9 cellular contexts compared by ENCODE assay signal in the genomic region with DNA sequence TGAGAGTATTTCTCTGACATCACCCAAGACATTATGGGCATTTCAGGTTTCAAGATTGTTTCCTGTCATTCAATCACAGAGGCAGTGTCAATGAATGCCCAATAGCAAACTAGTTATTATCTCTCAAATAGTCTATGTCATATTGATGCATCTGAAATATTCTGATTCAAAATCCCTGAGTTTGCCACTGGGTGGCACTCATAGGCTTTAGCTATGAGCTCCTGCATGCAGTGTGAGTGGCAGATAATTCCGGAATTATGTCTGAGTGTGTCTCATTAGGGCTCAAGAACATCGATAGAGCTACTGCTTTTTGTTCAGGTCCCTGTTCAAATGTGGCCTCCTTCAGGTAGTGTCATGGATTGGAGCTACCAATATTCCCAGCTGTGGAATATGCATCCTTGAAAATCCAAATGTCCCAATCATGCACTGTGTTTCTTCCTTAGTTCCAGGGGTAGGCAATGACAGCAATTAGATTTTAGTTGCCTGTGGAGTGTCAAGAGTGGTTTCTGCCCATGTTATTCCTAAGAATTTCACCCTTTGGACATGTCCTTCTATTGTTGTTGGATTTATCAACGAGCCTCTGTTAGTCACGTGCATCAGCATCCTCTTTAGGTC. TPM values are rescaled to one million over a fixed set of nuclear protein-coding genes. Genes with fewer than 3 reads are reported as not detected.
A peak's percentile ranks its signal among the peaks of the same experiment; 100 is the strongest.
DNase-seq lines count a peak whose midpoint lies in the region; ATAC-seq, FAIRE-seq and TF ChIP-seq lines count a peak whose summit lies in the region.
"Had no signal": no experiment of that assay in that cellular context is flagged by ENCODE, and none has a peak within 500 bp of the region (broad histone marks: within the 10 kb centered on the region; RNA-seq: fewer than 3 reads in every experiment).

No MANE protein-coding gene starts in this region.

- CTCF ChIA-PET in MCF 10A (lab: Yijun Ruan, JAX): interaction anchor here (0.6 to 5.8 kb wide), 20 partner anchors 9 to 780 kb away, joined by 3 to 201 read pairs (median 4); a partner anchor contains a TSS

- H3K9ac ChIP-seq in kidney (ENCODE audit: low read length in 2 of 2): no peak overlapping the region

- H3K4me3 ChIP-seq in kidney (ENCODE audit: low read length in 2 of 2): no peak overlapping the region

- H3K36me3 ChIP-seq in kidney (ENCODE audit: control insufficient read depth in 1 of 2, insufficient read depth in 2 of 2, low read length in 2 of 2): no peaks in the 10 kb centered on the region

- TF ChIP-seq CTCF in MCF 10A (IDR thresholded peaks at IDR 0.05; ENCODE audit: unreplicated experiment) (peak; percentile 66), kidney (IDR thresholded peaks at IDR 0.05; ENCODE audit: borderline replicate concordance, extremely low read depth, insufficient read depth) (peak; percentile 63)

- no peak overlapping the region for H3K27ac ChIP-seq in kidney (ENCODE audit: low read depth in 2 of 2, low read length in 2 of 2)

- no peaks in the 10 kb centered on the region for H3K4me1 ChIP-seq in kidney (ENCODE audit: control insufficient read depth in 1 of 2, insufficient read depth in 1 of 2, low read depth in 1 of 2, low read length in 2 of 2)

- intact Hi-C loops in MCF 10A (cut with micrococcal nuclease) (loop anchor here (1.0 to 10.0 kb wide), 2 partner anchors 82 to 374 kb away; a partner anchor contains a TSS), kidney (cut with DNase I) (no loop called here)

- BruUV-seq in MCF 10A (replicated peaks; lab: Mats Ljungman, UMichigan): no TSS peak

- H3K9me3 Mint-ChIP-seq in MCF 10A (ENCODE audit: unreplicated experiment): no peaks in the 10 kb centered on the region
- H3K9me3 Mint-ChIP-seq: activated naive CD4-positive, alpha-beta T cell treated with anti-CD3 and anti-CD28 coated beads, Interleukin-2, amount 50 U/mL, for 24 hours had no signal

- H3K9me3 ChIP-seq in kidney (ENCODE audit: control insufficient read depth in 1 of 2, low read length in 2 of 2): no peaks in the 10 kb centered on the region

- H3K4me3 Mint-ChIP-seq in MCF 10A (ENCODE audit: unreplicated experiment): no peak overlapping the region
- H3K4me3 Mint-ChIP-seq: activated naive CD4-positive, alpha-beta T cell treated with anti-CD3 and anti-CD28 coated beads, Interleukin-2, amount 50 U/mL, for 24 hours had no signal

- FAIRE-seq in G401.6 (lab: Jason Lieb, UNC) (peak; percentile 80), kidney (lab: Jason Lieb, UNC) (no peak)

- H3K27ac Mint-ChIP-seq in MCF 10A (ENCODE audit: low read depth, unreplicated experiment): no peak overlapping the region
- H3K27ac Mint-ChIP-seq: activated naive CD4-positive, alpha-beta T cell treated with anti-CD3 and anti-CD28 coated beads, Interleukin-2, amount 50 U/mL, for 24 hours had no signal

- H3K4me1 Mint-ChIP-seq in MCF 10A (ENCODE audit: insufficient read depth, unreplicated experiment): no peaks in the 10 kb centered on the region
- H3K4me1 Mint-ChIP-seq: activated naive CD4-positive, alpha-beta T cell treated with anti-CD3 and anti-CD28 coated beads, Interleukin-2, amount 50 U/mL, for 24 hours had no signal

- no peak for ATAC-seq in GM18511 (IDR thresholded peaks at IDR 0.05; ENCODE audit: unreplicated experiment)

- peak; percentile 14 for DNase-seq in KG1 (lab: John Stamatoyannopoulos, UW)
- DNase-seq in SK-N-DZ (ENCODE audit: low spot score): peak; percentile 57
- peak; percentile 68 for DNase-seq in MCF 10A (ENCODE audit: unreplicated experiment)
- no peak for DNase-seq in kidney
- peak; percentile 22 to 25 for DNase-seq in stimulated activated CD4-positive, alpha-beta T cell treated with anti-CD3 and anti-CD28 coated beads, Interleukin-4, amount 100 ng/mL, for 48 hours (ENCODE audit: low read depth in 2 of 2)

- H3K36me3 Mint-ChIP-seq in MCF 10A (ENCODE audit: insufficient read depth, unreplicated experiment): no peaks in the 10 kb centered on the region
- H3K36me3 Mint-ChIP-seq: activated naive CD4-positive, alpha-beta T cell treated with anti-CD3 and anti-CD28 coated beads, Interleukin-2, amount 50 U/mL, for 24 hours had no signal

- POLR2A ChIA-PET in MCF 10A (lab: Yijun Ruan, JAX): interaction anchor here (1.0 to 1.8 kb wide), 5 partner anchors 9 to 83 kb away, joined by 3 to 10 read pairs (median 4); no protein-coding TSS in a partner anchor

- peaks cover 100% of the 10 kb centered on the region for H3K27me3 Mint-ChIP-seq in MCF 10A (ENCODE audit: insufficient read depth, unreplicated experiment)

RNA-seq across cellular contexts. Expression of a gene that starts 7.8 kb away (rescaled TPM):
- polyA plus RNA-seq in SK-N-DZ (2014; cell fraction: cytosol; rRNA removed): not detected in 2 replicates
- polyA plus RNA-seq in SK-N-DZ (2014; cell fraction: nucleus; rRNA removed): not detected in 2 replicates
- total RNA-seq in MCF 10A (2022) (not detected in 2 replicates), kidney (not detected)
- not detected for polyA plus RNA-seq in kidney (ENCODE audit: insufficient read depth, low read depth, low replicate concordance)
- polyA plus RNA-seq: thymus had no signal

RNA-seq across cellular contexts. Expression of a gene that starts 30.9 kb away (rescaled TPM):
- not detected in 2 replicates for polyA plus RNA-seq in SK-N-DZ (2014; cell fraction: cytosol; rRNA removed)
- not detected in 2 replicates for polyA plus RNA-seq in SK-N-DZ (2014; cell fraction: nucleus; rRNA removed)
- not detected in 2 replicates for total RNA-seq in MCF 10A (2022)
- not detected for total RNA-seq in kidney
- not detected for polyA plus RNA-seq in kidney (ENCODE audit: insufficient read depth, low read depth, low replicate concordance)
- polyA plus RNA-seq: thymus had no signal

RNA-seq across cellular contexts. Expression of a gene that starts 35.9 kb away (rescaled TPM):
- polyA plus RNA-seq in SK-N-DZ (2014; cell fraction: cytosol; rRNA removed): 102 and 148 TPM in 2 replicates
- 58.5 and 82.3 TPM in 2 replicates for polyA plus RNA-seq in SK-N-DZ (2014; cell fraction: nucleus; rRNA removed)
- 140 and 151 TPM in 2 replicates for total RNA-seq in MCF 10A (2022)
- total RNA-seq in kidney: 121 TPM
- 270 TPM for polyA plus RNA-seq in kidney (ENCODE audit: insufficient read depth, low read depth, low replicate concordance)
